5 cellular contexts compared by ENCODE assay signal in genomic region chr4:69190621-69191020, GRCh38. TPM values are rescaled to one million over a fixed set of nuclear protein-coding genes. Genes with fewer than 3 reads are reported as not detected.
"Had no signal": no experiment of that assay in that cellular context is flagged by ENCODE, and none has a peak within 500 bp of the region (broad histone marks: within the 10 kb centered on the region; RNA-seq: fewer than 3 reads in every experiment).

No MANE protein-coding gene starts in this region.

RNA-seq across cellular contexts. Expression of gene UGT2B11, which starts 23.9 kb away (rescaled TPM):
- total RNA-seq: HT-29, HT1080, IMR-90, K562 had no signal
- polyA plus RNA-seq: IgD-negative memory B cell, IMR-90 had no signal
